Comparison of ENCODE assay signal across 17 cellular contexts in genomic region chr7:77855371-77856083, GRCh38. TPM values are rescaled to one million over a fixed set of nuclear protein-coding genes. Genes with fewer than 3 reads are reported as not detected.
DNase-seq lines count a peak whose midpoint lies in the region; ATAC-seq, FAIRE-seq and TF ChIP-seq lines count a peak whose summit lies in the region.
"Had no signal": no experiment of that assay in that cellular context is flagged by ENCODE, and none has a peak within 500 bp of the region (broad histone marks: within the 10 kb centered on the region; RNA-seq: fewer than 3 reads in every experiment).

No MANE protein-coding gene starts in this region.

- BruUV-seq in K562 (replicated peaks; lab: Mats Ljungman, UMichigan): no TSS peak

- H3K9ac ChIP-seq in K562 (ENCODE audit: insufficient read depth in 1 of 2, low read depth in 2 of 2, low read length in 2 of 2): peak overlapping the region in 1 of 2 experiments; percentile 65; a peak in 1 of 4 replicates
- H3K9ac ChIP-seq in skeletal muscle tissue (ENCODE audit: low read depth in 1 of 3, low read length in 3 of 3): peak overlapping the region in 1 of 3 donors; percentile 38
- H3K9ac ChIP-seq: parathyroid adenoma had no signal

- peaks cover 14% of the 10 kb centered on the region for H3K4me1 Mint-ChIP-seq in activated CD4-positive, alpha-beta T cell treated with anti-CD3 and anti-CD28 coated beads, Interleukin-2, amount 10 ng/mL, durations not matched to agents 24 days and 14 days
- H3K4me1 Mint-ChIP-seq: GM23338 had no signal

- no peak overlapping the region for H3K27ac Mint-ChIP-seq in activated CD4-positive, alpha-beta T cell treated with anti-CD3 and anti-CD28 coated beads, Interleukin-2, amount 10 ng/mL, durations not matched to agents 24 days and 14 days
- H3K27ac Mint-ChIP-seq: GM23338 had no signal

- H3K79me2 ChIP-seq in K562 (ENCODE audit: control insufficient read depth, insufficient read depth, low read length): peaks cover 62% of the 10 kb centered on the region

- H2AFZ ChIP-seq in K562 (ENCODE audit: low read depth, low read length): no peak overlapping the region
- H2AFZ ChIP-seq: GM23338, parathyroid adenoma had no signal

- TF ChIP-seq CTCF in K562 (IDR thresholded peaks at IDR 0.05 in 2 of 3, conservative IDR thresholded peaks at IDR 0.05 in 1 of 3; ENCODE audit: insufficient read depth in 2 of 3, low read depth in 1 of 3, low read length in 3 of 3) (no peak), heart left ventricle (IDR thresholded peaks at IDR 0.05) (peak in 1 of 12 donors; percentile 22), esophagus muscularis mucosa (IDR thresholded peaks at IDR 0.05) (no peak)

- peak; percentile 19 for FAIRE-seq in K562 (lab: Jason Lieb, UNC)
- FAIRE-seq: keratinocyte had no signal

- H3K4me3 Mint-ChIP-seq in activated CD4-positive, alpha-beta T cell treated with anti-CD3 and anti-CD28 coated beads, Interleukin-2, amount 10 ng/mL, durations not matched to agents 24 days and 14 days: no peak overlapping the region
- H3K4me3 Mint-ChIP-seq: GM23338 had no signal

- H3K9me3 ChIP-seq in K562 (replicated peaks; ENCODE audit: control insufficient read depth, insufficient read depth, low read depth, low read length) (no peaks in the 10 kb centered on the region), heart left ventricle (peaks cover 0 to 12% (median 0%) of the 10 kb centered on the region in 12 donors), skeletal muscle tissue (ENCODE audit: control insufficient read depth in 3 of 3, low read length in 3 of 3) (peaks cover 0 to 7% (median 6%) of the 10 kb centered on the region in 3 donors), esophagus muscularis mucosa (no peaks in the 10 kb centered on the region)

- POLR2A ChIA-PET in K562 (lab: Yijun Ruan, JAX): interaction anchor here (0.6 to 1.0 kb wide), 3 partner anchors 10 to 463 kb away, joined by 3 to 5 read pairs (median 3); no protein-coding TSS in a partner anchor

- H3K27me3 ChIP-seq in K562 (ENCODE audit: control insufficient read depth in 2 of 2, insufficient read depth in 2 of 2, low read length in 2 of 2): no peaks in the 10 kb centered on the region
- H3K27me3 ChIP-seq in heart left ventricle: no peaks in the 10 kb centered on the region
- no peaks in the 10 kb centered on the region for H3K27me3 ChIP-seq in skeletal muscle tissue (ENCODE audit: control insufficient read depth in 3 of 3, insufficient read depth in 3 of 3, low read length in 3 of 3)
- no peaks in the 10 kb centered on the region for H3K27me3 ChIP-seq in esophagus muscularis mucosa

- H3K4me1 ChIP-seq in K562 (replicated peaks in 1 of 2; ENCODE audit: control insufficient read depth in 2 of 2, insufficient read depth in 2 of 2, low read length in 2 of 2) (peaks cover 6 to 9% of the 10 kb centered on the region in 2 experiments; a peak in 4 of 5 replicates), heart left ventricle (peaks cover 0 to 30% (median 0%) of the 10 kb centered on the region in 12 donors), skeletal muscle tissue (ENCODE audit: control insufficient read depth in 3 of 3, insufficient read depth in 3 of 3, low read length in 3 of 3) (peaks cover 14 to 21% (median 15%) of the 10 kb centered on the region in 3 donors), esophagus muscularis mucosa (peaks cover 0 to 4% (median 2%) of the 10 kb centered on the region in 4 donors)
- H3K4me1 ChIP-seq: parathyroid adenoma had no signal

- peak; percentile 25 for DNase-seq in NCI-H2196 (lab: John Stamatoyannopoulos, UW; ENCODE audit: unreplicated experiment)
- DNase-seq in NCI-H2196 treated with DMSO at 0.1 percent for 48 hours (lab: John Stamatoyannopoulos, UW; ENCODE audit: unreplicated experiment): no peak
- peak; percentile 33 to 74 (median 47) for DNase-seq in K562 (ENCODE audit: extremely low read depth in 1 of 4, low spot score in 3 of 4)
- peak; percentile 15 to 87 (median 76) for DNase-seq in heart left ventricle
- no peak for DNase-seq in esophagus muscularis mucosa (ENCODE audit: extremely low spot score)
- no peak for DNase-seq in activated CD4-positive, alpha-beta T cell treated with anti-CD3 and anti-CD28 coated beads, Interleukin-2, amount 10 ng/mL, durations not matched to agents 24 days and 14 days
- DNase-seq: activated effector memory CD4-positive, alpha-beta T cell treated with Interleukin-2 at 50 U/mL for 16 hours; CD4-positive, alpha-beta memory T cell; effector CD8-positive, alpha-beta T cell; glutamatergic neuron; NCI-H1048; stimulated activated CD4-positive, alpha-beta T cell treated with anti-CD3 and anti-CD28 coated beads, Interleukin-15, amount 100 ng/mL, for 24 hours had no signal

- 0 out of 2 replicates have a peak overlapping the region, but pooled peaks have one; percentile 7 for H3K4me2 ChIP-seq in K562 (ENCODE audit: insufficient read depth, low read length)
- H3K4me2 ChIP-seq: GM23338 had no signal

- CTCF ChIA-PET in K562 (lab: Yijun Ruan, JAX; ENCODE audit: low intra/inter-chr PET ratio): no interaction called here

- in situ Hi-C loops in K562 (cut with MboI): no loop called here

- H3K9me3 Mint-ChIP-seq in activated CD4-positive, alpha-beta T cell treated with anti-CD3 and anti-CD28 coated beads, Interleukin-2, amount 10 ng/mL, durations not matched to agents 24 days and 14 days: peaks cover 3% of the 10 kb centered on the region
- H3K9me3 Mint-ChIP-seq: GM23338 had no signal

- TF ChIP-seq EP300 in K562 (IDR thresholded peaks at IDR 0.05; ENCODE audit: low read length) (no peak), esophagus muscularis mucosa (IDR thresholded peaks at IDR 0.05) (no peak)

- no peak overlapping the region for H3K4me3 ChIP-seq in K562
- no peak overlapping the region for H3K4me3 ChIP-seq in heart left ventricle
- peak overlapping the region in 2 of 3 donors; percentile 49 to 52 for H3K4me3 ChIP-seq in skeletal muscle tissue (ENCODE audit: low read length in 3 of 3)
- no peak overlapping the region for H3K4me3 ChIP-seq in esophagus muscularis mucosa
- H3K4me3 ChIP-seq: GM23338 had no signal

- peaks cover 25% of the 10 kb centered on the region for H3K36me3 Mint-ChIP-seq in activated CD4-positive, alpha-beta T cell treated with anti-CD3 and anti-CD28 coated beads, Interleukin-2, amount 10 ng/mL, durations not matched to agents 24 days and 14 days (ENCODE audit: low read depth)

- TF ChIP-seq POLR2A in K562 (conservative IDR thresholded peaks at IDR 0.05) (no peak), heart left ventricle (IDR thresholded peaks at IDR 0.05) (no peak), esophagus muscularis mucosa (IDR thresholded peaks at IDR 0.05; ENCODE audit: low read depth) (no peak)

- no peaks in the 10 kb centered on the region for H4K20me1 ChIP-seq in K562 (replicated peaks; ENCODE audit: control insufficient read depth, insufficient read depth, low read length)

- intact Hi-C loops in K562 (cut with micrococcal nuclease) (no loop called here), heart left ventricle (cut with DNase I) (no loop called here), esophagus muscularis mucosa (cut with DNase I) (no loop called here)
- intact Hi-C loops in activated CD4-positive, alpha-beta T cell treated with anti-CD3 and anti-CD28 coated beads, Interleukin-2, amount 10 ng/mL, durations not matched to agents 24 days and 14 days (cut with micrococcal nuclease): no loop called here

- WGBS in K562 (ENCODE audit: insufficient coverage, low coverage, missing lambda C conversion rate): 46% methylated on average over 6 of the region's 7 CpGs
- 53 to 63% (median 59%) methylated on average over 5 to 7 of the region's 7 CpGs for WGBS in heart left ventricle, 4 donors
- 89% methylated on average over 6 of the region's 7 CpGs for WGBS in esophagus muscularis mucosa

- H3K36me3 ChIP-seq in K562 (ENCODE audit: control insufficient read depth, insufficient read depth, low read length): peaks cover 3% of the 10 kb centered on the region; the same call in 2 of the 3 replicates
- no peaks in the 10 kb centered on the region for H3K36me3 ChIP-seq in heart left ventricle
- H3K36me3 ChIP-seq in skeletal muscle tissue (ENCODE audit: control insufficient read depth in 3 of 3, insufficient read depth in 3 of 3, low read length in 3 of 3): peaks cover 2 to 7% (median 7%) of the 10 kb centered on the region in 3 donors
- H3K36me3 ChIP-seq in esophagus muscularis mucosa: peaks cover 0 to 10% (median 0%) of the 10 kb centered on the region in 4 donors

- peak; percentile 85 for ATAC-seq in K562
- ATAC-seq in heart left ventricle: peak; percentile 71 to 95 (median 88)
- no peak for ATAC-seq in HG03457 (IDR thresholded peaks at IDR 0.05; ENCODE audit: unreplicated experiment)
- ATAC-seq: GM23338 had no signal

- no peaks in the 10 kb centered on the region for H3K27me3 Mint-ChIP-seq in activated CD4-positive, alpha-beta T cell treated with anti-CD3 and anti-CD28 coated beads, Interleukin-2, amount 10 ng/mL, durations not matched to agents 24 days and 14 days
- H3K27me3 Mint-ChIP-seq: CD4-positive, alpha-beta memory T cell had no signal

- TF ChIP-seq RAD21 in K562 (CRISPR knock-in tag; conservative IDR thresholded peaks at IDR 0.05 in 1 of 2, IDR thresholded peaks at IDR 0.05 in 1 of 2): no peak

- H3K9me1 ChIP-seq in K562 (ENCODE audit: control insufficient read depth, insufficient read depth, low read length): no peaks in the 10 kb centered on the region

- H3K27ac ChIP-seq in K562 (ENCODE audit: extremely low read depth, low read depth, low read length) (no peak overlapping the region), heart left ventricle (peak overlapping the region in 2 of 12 donors; percentile 12), skeletal muscle tissue (ENCODE audit: low read depth, low read length) (peak overlapping the region; percentile 54), esophagus muscularis mucosa (replicated peaks in 1 of 4) (no peak overlapping the region)
- H3K27ac ChIP-seq: parathyroid adenoma had no signal

RNA-seq across cellular contexts. Expression of gene PHTF2, which starts 57.0 kb away (rescaled TPM):
- total RNA-seq in K562 (2011; cell fraction: chromatin; rRNA removed; ENCODE audit: low replicate concordance): 69.6 and 163 TPM in 2 replicates
- total RNA-seq in K562 (2011; cell fraction: nucleolus; rRNA removed): 33.0 and 51.2 TPM in 2 replicates
- 77.8 and 100 TPM in 2 replicates for total RNA-seq in K562 (2011; cell fraction: nucleoplasm; rRNA removed)
- total RNA-seq in K562 (2014; rRNA removed): 18.3 and 21.8 TPM in 2 replicates
- total RNA-seq in K562 (2014; rRNA removed; fragmentation: Illumina TruSeq; extraction: Trizol): 31.3 and 38.8 TPM in 2 replicates
- 24.1 and 25.4 TPM in 2 replicates for total RNA-seq in K562 (2015; rRNA removed; fragmentation: Illumina TruSeq; extraction: Trizol)
- total RNA-seq in K562 (2021): 23.2 and 27.1 TPM in 2 replicates
- polyA plus RNA-seq in K562 (2011; rRNA removed): 30.6 and 43.6 TPM in 2 replicates
- 5.5 and 12.7 TPM in 2 replicates for polyA plus RNA-seq in K562 (2011; cell fraction: cytosol; rRNA removed)
- polyA plus RNA-seq in K562 (2011; cell fraction: nucleus; rRNA removed): 24.1 and 28.1 TPM in 2 replicates
- 14.4 and 18.4 TPM in 2 replicates for polyA plus RNA-seq in K562 (2012)
- 26.1 and 28.8 TPM in 2 replicates for polyA plus RNA-seq in K562 (2014; fragmentation: Illumina TruSeq; extraction: Trizol)
- 10 to 100 TPM; 17.9 to 18.2 TPM for polyA plus RNA-seq in K562 (2014; fragmentation: Nextera tagmentation; extraction: Ambion mirVana)
- 22.5 and 29.4 TPM in 2 replicates for polyA plus RNA-seq in K562 (2014; rRNA removed)
- polyA minus RNA-seq in K562 (2011; rRNA and poly(A)+ RNA removed): 44.6 and 45.0 TPM in 2 replicates
- polyA minus RNA-seq in K562 (2011; cell fraction: cytosol; rRNA and poly(A)+ RNA removed): 7.9 and 17.2 TPM in 2 replicates
- 29.2 and 40.9 TPM in 2 replicates for polyA minus RNA-seq in K562 (2011; cell fraction: nucleus; rRNA and poly(A)+ RNA removed)
- 10 to 100 TPM; 20.5 to 47.2 (median 24.2) TPM for total RNA-seq in heart left ventricle
- polyA plus RNA-seq in heart left ventricle: 10 to 100 TPM in 1 of 2 donors, 1 to 10 TPM in 1; 9.6 to 31.5 TPM
- total RNA-seq in skeletal muscle tissue: 14.6 TPM
- total RNA-seq in esophagus muscularis mucosa: 10 to 100 TPM; 14.2 to 26.2 (median 17.2) TPM
- 31.5 and 32.1 TPM in 2 replicates for total RNA-seq in activated CD4-positive, alpha-beta T cell treated with anti-CD3 and anti-CD28 coated beads, Interleukin-2, amount 10 ng/mL, durations not matched to agents 24 days and 14 days

RNA-seq across cellular contexts. Expression of gene TMEM60, which starts 57.3 kb away (rescaled TPM):
- total RNA-seq in K562 (2011; cell fraction: chromatin; rRNA removed; ENCODE audit: low replicate concordance): 16.0 and 31.5 TPM in 2 replicates
- 15.5 and 21.3 TPM in 2 replicates for total RNA-seq in K562 (2011; cell fraction: nucleolus; rRNA removed)
- 31.2 and 35.3 TPM in 2 replicates for total RNA-seq in K562 (2011; cell fraction: nucleoplasm; rRNA removed)
- total RNA-seq in K562 (2014; rRNA removed) (12.5 TPM in 2 replicates), K562 (2014; rRNA removed; fragmentation: Illumina TruSeq; extraction: Trizol) (38.4 and 48.7 TPM in 2 replicates), K562 (2015; rRNA removed; fragmentation: Illumina TruSeq; extraction: Trizol) (30.1 and 38.4 TPM in 2 replicates), K562 (2021) (23.6 and 24.3 TPM in 2 replicates), heart left ventricle (10 to 100 TPM in 2 of 9 donors, 1 to 10 TPM in 7; 5.4 to 13.2 (median 8.2) TPM), skeletal muscle tissue (11.0 TPM), esophagus muscularis mucosa (10 to 100 TPM in 3 of 4 donors, 1 to 10 TPM in 1; 9.6 to 15.9 (median 12.7) TPM)
- polyA plus RNA-seq in K562 (2011; rRNA removed) (45.5 and 66.0 TPM in 2 replicates), K562 (2014; fragmentation: Illumina TruSeq; extraction: Trizol) (28.3 and 31.1 TPM in 2 replicates), K562 (2014; fragmentation: Nextera tagmentation; extraction: Ambion mirVana) (100 to 1,000 TPM; 136 to 140 TPM), K562 (2014; rRNA removed) (36.9 and 42.7 TPM in 2 replicates), heart left ventricle (10 to 100 TPM; 14.9 to 16.3 TPM)
- 15.7 and 31.1 TPM in 2 replicates for polyA plus RNA-seq in K562 (2011; cell fraction: cytosol; rRNA removed)
- polyA plus RNA-seq in K562 (2011; cell fraction: nucleus; rRNA removed): 13.0 and 18.3 TPM in 2 replicates
- polyA plus RNA-seq in K562 (2012): 41.1 and 47.8 TPM in 2 replicates
- polyA minus RNA-seq in K562 (2011; rRNA and poly(A)+ RNA removed): 23.5 and 25.1 TPM in 2 replicates
- 9.4 and 9.8 TPM in 2 replicates for polyA minus RNA-seq in K562 (2011; cell fraction: cytosol; rRNA and poly(A)+ RNA removed)
- polyA minus RNA-seq in K562 (2011; cell fraction: nucleus; rRNA and poly(A)+ RNA removed): 4.8 and 8.3 TPM in 2 replicates
- total RNA-seq in activated CD4-positive, alpha-beta T cell treated with anti-CD3 and anti-CD28 coated beads, Interleukin-2, amount 10 ng/mL, durations not matched to agents 24 days and 14 days: 9.7 and 10.3 TPM in 2 replicates

Comparison
In these comparisons a context has a peak if more than half of its experiments do, and no peak if none do; other contexts are left out.
1. DNase-seq: peak in NCI-H2196 (single experiment), K562 (4 of 4) and heart left ventricle (5 of 5); none in NCI-H2196 treated with DMSO at 0.1 percent for 48 hours (single experiment), esophagus muscularis mucosa (single experiment) and activated CD4-positive, alpha-beta T cell treated with anti-CD3 and anti-CD28 coated beads, Interleukin-2, amount 10 ng/mL, durations not matched to agents 24 days and 14 days (single experiment).
2. H3K4me3 ChIP-seq: peak in skeletal muscle tissue (2 of 3); none in K562 (single experiment), heart left ventricle (0 of 12) and esophagus muscularis mucosa (0 of 4).